23 cellular contexts compared by ENCODE assay signal in genomic region chr1:156669794-156670193, GRCh38. TPM values are rescaled to one million over a fixed set of nuclear protein-coding genes. Genes with fewer than 3 reads are reported as not detected.
A peak's percentile ranks its signal among the peaks of the same experiment; 100 is the strongest.
DNase-seq lines count a peak whose midpoint lies in the region; ATAC-seq, FAIRE-seq and TF ChIP-seq lines count a peak whose summit lies in the region.
"Had no signal": no experiment of that assay in that cellular context is flagged by ENCODE, and none has a peak within 500 bp of the region (broad histone marks: within the 10 kb centered on the region; RNA-seq: fewer than 3 reads in every experiment).

No MANE protein-coding gene starts in this region.

- peaks cover 91% of the 10 kb centered on the region for H3K4me1 Mint-ChIP-seq in neural progenitor cell
- H3K4me1 Mint-ChIP-seq in T-helper 2 cell treated with Interferon-gamma antibody and Interleukin-4, amounts not matched to agents 5 μg/mL and 100 μg/mL, for 36 hours (ENCODE audit: low read depth), result no peaks in the 10 kb centered on the region

- H3K27ac Mint-ChIP-seq in neural progenitor cell, result peak overlapping the region; percentile 95
- no peak overlapping the region for H3K27ac Mint-ChIP-seq in T-helper 2 cell treated with Interferon-gamma antibody and Interleukin-4, amounts not matched to agents 5 μg/mL and 100 μg/mL, for 36 hours
- H3K27ac Mint-ChIP-seq: activated CD4-positive, alpha-beta T cell treated with anti-CD3 and anti-CD28 coated beads, Interleukin-2, amount 10 ng/mL, durations not matched to agents 7 days and 5 days; CD14-positive monocyte had no signal

- POLR2A ChIA-PET in HepG2 (lab: Yijun Ruan, JAX), result interaction anchor here (9.1 kb wide), 1 partner anchor 7 kb away, joined by 189 read pairs; no protein-coding TSS in a partner anchor

- TF ChIP-seq CTCF in HepG2 (CRISPR knock-in tag; IDR thresholded peaks at IDR 0.05) (no peak), right lobe of liver (IDR thresholded peaks at IDR 0.05) (no peak), gastroesophageal sphincter (IDR thresholded peaks at IDR 0.05) (no peak), neural progenitor cell (IDR thresholded peaks at IDR 0.05) (no peak), vagina (IDR thresholded peaks at IDR 0.05) (no peak)

- intact Hi-C loops in HepG2 (cut with micrococcal nuclease; ENCODE audit: unreplicated experiment) (loop anchor here (10.0 kb wide), 1 partner anchor 55 kb away; the partner anchor contains the start of genes ISG20L2 and METTL25B), right lobe of liver (cut with DNase I) (loop anchor here in 1 of 2 donors (10.0 kb wide), 1 partner anchor 45 kb away; no protein-coding TSS in a partner anchor), vagina (cut with DNase I) (loop anchor here (5.0 kb wide), 1 partner anchor 47 kb away; no protein-coding TSS in a partner anchor)

- ATAC-seq in HepG2 (no peak), right lobe of liver (no peak), gastroesophageal sphincter (no peak), GM19463 (IDR thresholded peaks at IDR 0.05; ENCODE audit: unreplicated experiment) (no peak)
- ATAC-seq: left lobe of liver, sciatic nerve had no signal

- in situ Hi-C loops in HepG2 (cut with HindIII; ENCODE audit: extremely low pct_ligation_motif_present, low pct_unique_long_range_greater_than_20kb), result no loop called here

- H3K9ac ChIP-seq in HepG2 (ENCODE audit: insufficient read depth, low read depth, low read length) (no peak overlapping the region), neural progenitor cell (no peak overlapping the region)

- CTCF ChIA-PET in HepG2 (lab: Yijun Ruan, JAX; ENCODE audit: low intra/inter-chr PET ratio, low total read pairs), result no interaction called here

- peak overlapping the region; percentile 76 for H3K4me3 Mint-ChIP-seq in neural progenitor cell
- H3K4me3 Mint-ChIP-seq in T-helper 2 cell treated with Interferon-gamma antibody and Interleukin-4, amounts not matched to agents 5 μg/mL and 100 μg/mL, for 36 hours, result no peak overlapping the region
- H3K4me3 Mint-ChIP-seq: activated CD4-positive, alpha-beta T cell treated with anti-CD3 and anti-CD28 coated beads, Interleukin-2, amount 10 ng/mL, durations not matched to agents 7 days and 5 days; T-helper 1 cell treated with Interleukin-12 subunit alpha and Interleukin-12 subunit beta and Interleukin-4 antibody, amounts not matched to agents 30 μg/mL and 1 μg/mL, for 36 hours had no signal

- no TSS peak for BruUV-seq in HepG2 (replicated peaks; lab: Mats Ljungman, UMichigan)

- no peak for FAIRE-seq in HepG2 (lab: Jason Lieb, UNC)

- no peak overlapping the region for H3K4me3 ChIP-seq in HepG2 (replicated peaks in 1 of 3; ENCODE audit: insufficient read depth in 1 of 3, low read depth in 2 of 3, low read length in 3 of 3)
- no peak overlapping the region for H3K4me3 ChIP-seq in right lobe of liver
- no peak overlapping the region for H3K4me3 ChIP-seq in gastroesophageal sphincter
- no peak overlapping the region for H3K4me3 ChIP-seq in neural progenitor cell
- H3K4me3 ChIP-seq in vagina, result no peak overlapping the region
- H3K4me3 ChIP-seq: SJSA1, testis had no signal

- peaks cover 90% of the 10 kb centered on the region for H3F3A ChIP-seq in neural progenitor cell (ENCODE audit: low read depth)

- H4K20me1 ChIP-seq in HepG2 (ENCODE audit: insufficient read depth, low read length) (no peaks in the 10 kb centered on the region), neural progenitor cell (ENCODE audit: low read depth) (peaks cover 72% of the 10 kb centered on the region)

- no peak for TF ChIP-seq RAD21 in HepG2 (CRISPR knock-in tag; IDR thresholded peaks at IDR 0.05)

- peaks cover 35% of the 10 kb centered on the region for H3K27me3 Mint-ChIP-seq in neural progenitor cell (ENCODE audit: insufficient read depth, low read depth)
- peaks cover 42% of the 10 kb centered on the region for H3K27me3 Mint-ChIP-seq in T-helper 2 cell treated with Interferon-gamma antibody and Interleukin-4, amounts not matched to agents 5 μg/mL and 100 μg/mL, for 36 hours (ENCODE audit: low read depth)

- peaks cover 60% of the 10 kb centered on the region for H3K4me1 ChIP-seq in HepG2 (ENCODE audit: insufficient read depth, low read length)
- no peaks in the 10 kb centered on the region for H3K4me1 ChIP-seq in right lobe of liver
- peaks cover 0 to 81% (median 50%) of the 10 kb centered on the region in 3 donors for H3K4me1 ChIP-seq in gastroesophageal sphincter
- H3K4me1 ChIP-seq in neural progenitor cell, result peaks cover 73% of the 10 kb centered on the region
- peaks cover 49% of the 10 kb centered on the region for H3K4me1 ChIP-seq in vagina

- H3K27ac ChIP-seq in HepG2 (ENCODE audit: extremely low read length, insufficient read depth, low read length), result no peak overlapping the region
- H3K27ac ChIP-seq in right lobe of liver, result no peak overlapping the region
- peak overlapping the region in 3 of 4 donors; percentile 81 to 87 (median 84) for H3K27ac ChIP-seq in gastroesophageal sphincter
- H3K27ac ChIP-seq in neural progenitor cell, result peak overlapping the region; percentile 62
- H3K27ac ChIP-seq in vagina, result peak overlapping the region; percentile 85
- H3K27ac ChIP-seq: SJSA1 had no signal

- peaks cover 4% of the 10 kb centered on the region for H3K9me3 Mint-ChIP-seq in neural progenitor cell
- no peaks in the 10 kb centered on the region for H3K9me3 Mint-ChIP-seq in T-helper 2 cell treated with Interferon-gamma antibody and Interleukin-4, amounts not matched to agents 5 μg/mL and 100 μg/mL, for 36 hours
- H3K9me3 Mint-ChIP-seq: activated CD4-positive, alpha-beta T cell treated with anti-CD3 and anti-CD28 coated beads, Interleukin-2, amount 10 ng/mL, durations not matched to agents 7 days and 5 days; T-helper 1 cell treated with Interleukin-12 subunit alpha and Interleukin-12 subunit beta and Interleukin-4 antibody, amounts not matched to agents 30 μg/mL and 1 μg/mL, for 36 hours had no signal

- H3K36me3 Mint-ChIP-seq in neural progenitor cell, result peaks cover 29% of the 10 kb centered on the region
- H3K36me3 Mint-ChIP-seq in T-helper 2 cell treated with Interferon-gamma antibody and Interleukin-4, amounts not matched to agents 5 μg/mL and 100 μg/mL, for 36 hours (ENCODE audit: low read depth), result no peaks in the 10 kb centered on the region
- H3K36me3 Mint-ChIP-seq: CD14-positive monocyte had no signal

- no peak overlapping the region for H2AFZ ChIP-seq in HepG2 (ENCODE audit: low read length)
- H2AFZ ChIP-seq in neural progenitor cell (replicated peaks), result no peak overlapping the region

- TF ChIP-seq EP300 in HepG2 (IDR thresholded peaks at IDR 0.05; ENCODE audit: low read depth in 2 of 2, low read length in 2 of 2), result no peak
- no peak for TF ChIP-seq EP300 in HepG2 (CRISPR knock-in tag; IDR thresholded peaks at IDR 0.05; ENCODE audit: borderline replicate concordance)
- TF ChIP-seq EP300 in gastroesophageal sphincter (IDR thresholded peaks at IDR 0.05), result no peak

- no peak for TF ChIP-seq POLR2A in HepG2 (IDR thresholded peaks at IDR 0.05; ENCODE audit: insufficient read depth in 1 of 2, low read depth in 2 of 2, low read length in 2 of 2)
- no peak for TF ChIP-seq POLR2A in right lobe of liver (IDR thresholded peaks at IDR 0.05)
- TF ChIP-seq POLR2A in gastroesophageal sphincter (IDR thresholded peaks at IDR 0.05), result no peak
- TF ChIP-seq POLR2A in vagina (IDR thresholded peaks at IDR 0.05), result no peak

- DNase-seq in HepG2 (ENCODE audit: low spot score) (no peak), right lobe of liver (no peak), neural progenitor cell (ENCODE audit: low spot score) (no peak), vagina (ENCODE audit: extremely low spot score in 2 of 2) (no peak), putamen (ENCODE audit: low spot score) (no peak)
- DNase-seq in T-helper 2 cell treated with Interferon-gamma antibody and Interleukin-4, amounts not matched to agents 5 μg/mL and 100 μg/mL, for 36 hours (ENCODE audit: low spot score), result no peak
- DNase-seq: activated CD4-positive, alpha-beta T cell treated with anti-CD3 and anti-CD28 coated beads, Interleukin-2, amount 10 ng/mL, durations not matched to agents 7 days and 5 days; activated CD8-positive, alpha-beta memory T cell treated with anti-CD3 and anti-CD28 coated beads, Interleukin-2, amount 50 U/mL, for 48 hours; activated effector memory CD4-positive, alpha-beta T cell treated with anti-CD3 and anti-CD28 coated beads, Interleukin-2, amount 50 U/mL, for 16 hours; caudate nucleus; MV-4-11; NCI-H187 treated with DMSO at 0.1 percent for 48 hours; NCI-H226; testis had no signal

- H3K4me2 ChIP-seq in HepG2 (ENCODE audit: low read depth, low read length) (no peak overlapping the region), neural progenitor cell (no peak overlapping the region)

- H3K27me3 ChIP-seq in HepG2 (ENCODE audit: control insufficient read depth in 1 of 2, insufficient read depth in 2 of 2, low read length in 2 of 2) (no peaks in the 10 kb centered on the region), right lobe of liver (no peaks in the 10 kb centered on the region), gastroesophageal sphincter (peaks cover 4% of the 10 kb centered on the region), neural progenitor cell (no peaks in the 10 kb centered on the region), vagina (no peaks in the 10 kb centered on the region)
- H3K27me3 ChIP-seq: SJSA1, testis had no signal

- H3K36me3 ChIP-seq in HepG2 (replicated peaks in 1 of 2; ENCODE audit: control insufficient read depth in 1 of 2, insufficient read depth in 2 of 2, low read length in 2 of 2) (no peaks in the 10 kb centered on the region), right lobe of liver (no peaks in the 10 kb centered on the region), gastroesophageal sphincter (peaks cover 0 to 21% of the 10 kb centered on the region in 2 donors), neural progenitor cell (peaks cover 18% of the 10 kb centered on the region), vagina (no peaks in the 10 kb centered on the region)

- 36% methylated on average over 4 of the region's 5 CpGs for WGBS in HepG2 (ENCODE audit: low lambda C conversion rate)
- 63% methylated on average over 4 of the region's 5 CpGs for WGBS in right lobe of liver (ENCODE audit: insufficient coverage, low coverage, low lambda C conversion rate, missing lambda C conversion rate)
- 36 to 62% methylated on average over 2 to 3 of the region's 5 CpGs for WGBS in gastroesophageal sphincter (ENCODE audit: low coverage in 1 of 2), 2 donors

- H3K9me3 ChIP-seq in HepG2 (ENCODE audit: low read length) (no peaks in the 10 kb centered on the region), right lobe of liver (no peaks in the 10 kb centered on the region), gastroesophageal sphincter (no peaks in the 10 kb centered on the region), neural progenitor cell (ENCODE audit: low read depth) (no peaks in the 10 kb centered on the region), vagina (no peaks in the 10 kb centered on the region)
- H3K9me3 ChIP-seq: SJSA1, testis had no signal

- H3K79me2 ChIP-seq in HepG2 (ENCODE audit: insufficient read depth, low read length) (no peaks in the 10 kb centered on the region), neural progenitor cell (ENCODE audit: low read depth) (peaks cover 36% of the 10 kb centered on the region)

RNA-seq across cellular contexts. Expression of gene NES, which starts 7.4 kb away (rescaled TPM):
- 12.7 and 16.6 TPM in 2 replicates for total RNA-seq in HepG2 (2016; rRNA removed; fragmentation: Illumina TruSeq; extraction: Trizol)
- total RNA-seq in HepG2 (2016; cell fraction: cytosol; rRNA removed; fragmentation: Illumina TruSeq; extraction: Trizol; ENCODE audit: low read depth), result 0.30 and 0.53 TPM in 2 replicates
- 9.1 and 18.2 TPM in 2 replicates for total RNA-seq in HepG2 (2016; cell fraction: insoluble cytoplasmic fraction; rRNA removed; fragmentation: Illumina TruSeq; extraction: Trizol)
- 1.4 and 1.5 TPM in 2 replicates for total RNA-seq in HepG2 (2016; cell fraction: membrane; rRNA removed; fragmentation: Illumina TruSeq; extraction: Trizol)
- total RNA-seq in HepG2 (2016; cell fraction: nucleus; rRNA removed; fragmentation: Illumina TruSeq; extraction: Trizol), result 11.7 and 13.1 TPM in 2 replicates
- polyA plus RNA-seq in HepG2 (2011; rRNA removed), result 1.7 and 2.5 TPM in 2 replicates
- polyA plus RNA-seq in HepG2 (2011; cell fraction: cytosol; rRNA removed), result 1.1 and 1.2 TPM in 2 replicates
- polyA plus RNA-seq in HepG2 (2011; cell fraction: nucleus; rRNA removed), result 9.3 and 9.7 TPM in 2 replicates
- polyA plus RNA-seq in HepG2 (2012), result 3.5 and 3.6 TPM in 2 replicates
- polyA plus RNA-seq in HepG2 (2016; cell fraction: cytosol; fragmentation: Illumina TruSeq; extraction: Trizol; ENCODE audit: low read depth), result 0.32 and 0.38 TPM in 2 replicates
- 8.6 and 10.8 TPM in 2 replicates for polyA plus RNA-seq in HepG2 (2016; cell fraction: insoluble cytoplasmic fraction; fragmentation: Illumina TruSeq; extraction: Trizol; ENCODE audit: low read depth)
- polyA plus RNA-seq in HepG2 (2016; cell fraction: membrane; fragmentation: Illumina TruSeq; extraction: Trizol; ENCODE audit: low read depth), result 0.46 and 0.93 TPM in 2 replicates
- polyA plus RNA-seq in HepG2 (2016; cell fraction: nucleus; fragmentation: Illumina TruSeq; extraction: Trizol; ENCODE audit: insufficient read depth, low read depth), result 27.3 and 27.7 TPM in 2 replicates
- polyA minus RNA-seq in HepG2 (2011; rRNA and poly(A)+ RNA removed; ENCODE audit: low replicate concordance), result 0.91 and 2.7 TPM in 2 replicates
- 2.4 and 2.5 TPM in 2 replicates for polyA minus RNA-seq in HepG2 (2011; cell fraction: cytosol; rRNA and poly(A)+ RNA removed)
- 1.5 and 1.7 TPM in 2 replicates for polyA minus RNA-seq in HepG2 (2011; cell fraction: nucleus; rRNA and poly(A)+ RNA removed)
- 1 to 10 TPM; 1.1 to 7.5 (median 2.6) TPM for total RNA-seq in right lobe of liver
- total RNA-seq in gastroesophageal sphincter, result 10 to 100 TPM; 13.9 to 34.3 (median 23.9) TPM
- 83.8 and 219 TPM in 2 replicates for total RNA-seq in neural progenitor cell (ENCODE audit: low replicate concordance)
- total RNA-seq in vagina, result 16.0 TPM
- total RNA-seq: activated CD4-positive, alpha-beta T cell treated with anti-CD3 and anti-CD28 coated beads, Interleukin-2, amount 10 ng/mL, durations not matched to agents 7 days and 5 days had no signal
- polyA plus RNA-seq: CD14-positive monocyte had no signal

RNA-seq across cellular contexts. Expression of gene BCAN, which starts 27.9 kb away (rescaled TPM):
- total RNA-seq in HepG2 (2016; rRNA removed; fragmentation: Illumina TruSeq; extraction: Trizol), result not detected in 2 replicates
- not detected in 2 replicates for total RNA-seq in HepG2 (2016; cell fraction: cytosol; rRNA removed; fragmentation: Illumina TruSeq; extraction: Trizol; ENCODE audit: low read depth)
- total RNA-seq in HepG2 (2016; cell fraction: insoluble cytoplasmic fraction; rRNA removed; fragmentation: Illumina TruSeq; extraction: Trizol), result not detected in 2 replicates
- total RNA-seq in HepG2 (2016; cell fraction: membrane; rRNA removed; fragmentation: Illumina TruSeq; extraction: Trizol), result not detected in 2 replicates
- not detected in 2 replicates for total RNA-seq in HepG2 (2016; cell fraction: nucleus; rRNA removed; fragmentation: Illumina TruSeq; extraction: Trizol)
- not detected in 2 replicates for polyA plus RNA-seq in HepG2 (2011; rRNA removed)
- not detected in 2 replicates for polyA plus RNA-seq in HepG2 (2011; cell fraction: cytosol; rRNA removed)
- 0.24 TPM in 1 of 2 replicates, not detected in the other for polyA plus RNA-seq in HepG2 (2011; cell fraction: nucleus; rRNA removed)
- 0.21 TPM in 2 replicates for polyA plus RNA-seq in HepG2 (2012)
- not detected in 2 replicates for polyA plus RNA-seq in HepG2 (2016; cell fraction: cytosol; fragmentation: Illumina TruSeq; extraction: Trizol; ENCODE audit: low read depth)
- polyA plus RNA-seq in HepG2 (2016; cell fraction: insoluble cytoplasmic fraction; fragmentation: Illumina TruSeq; extraction: Trizol; ENCODE audit: low read depth), result not detected in 2 replicates
- not detected in 2 replicates for polyA plus RNA-seq in HepG2 (2016; cell fraction: membrane; fragmentation: Illumina TruSeq; extraction: Trizol; ENCODE audit: low read depth)
- not detected in 2 replicates for polyA plus RNA-seq in HepG2 (2016; cell fraction: nucleus; fragmentation: Illumina TruSeq; extraction: Trizol; ENCODE audit: insufficient read depth, low read depth)
- not detected in 2 replicates for polyA minus RNA-seq in HepG2 (2011; rRNA and poly(A)+ RNA removed; ENCODE audit: low replicate concordance)
- not detected in 2 replicates for polyA minus RNA-seq in HepG2 (2011; cell fraction: cytosol; rRNA and poly(A)+ RNA removed)
- not detected in 2 replicates for polyA minus RNA-seq in HepG2 (2011; cell fraction: nucleus; rRNA and poly(A)+ RNA removed)
- total RNA-seq in right lobe of liver, result not detected
- 1 to 10 TPM in 2 of 4 donors, under 1 TPM in 1, not detected in 1; 0.50 to 5.0 (median 1.9) TPM for total RNA-seq in gastroesophageal sphincter
- total RNA-seq in neural progenitor cell (ENCODE audit: low replicate concordance), result 0.46 TPM in 1 of 2 replicates, not detected in the other
- 2.0 TPM for total RNA-seq in vagina
- total RNA-seq: activated CD4-positive, alpha-beta T cell treated with anti-CD3 and anti-CD28 coated beads, Interleukin-2, amount 10 ng/mL, durations not matched to agents 7 days and 5 days; dermis microvascular lymphatic vessel endothelial cell; left lobe of liver; omental fat pad; SJSA1 had no signal
- polyA plus RNA-seq: CD14-positive monocyte had no signal

RNA-seq across cellular contexts. Expression of gene CRABP2, which starts 35.6 kb away (rescaled TPM):
- total RNA-seq in HepG2 (2016; rRNA removed; fragmentation: Illumina TruSeq; extraction: Trizol) (0.21 and 0.60 TPM in 2 replicates), right lobe of liver (under 1 TPM in 1 of 6 experiments, not detected in 5; 0.24 TPM), gastroesophageal sphincter (10 to 100 TPM in 1 of 4 donors, 1 to 10 TPM in 2, under 1 TPM in 1; 0.54 to 36.7 (median 6.0) TPM), neural progenitor cell (ENCODE audit: low replicate concordance) (110 and 156 TPM in 2 replicates), vagina (97.7 TPM)
- total RNA-seq in HepG2 (2016; cell fraction: cytosol; rRNA removed; fragmentation: Illumina TruSeq; extraction: Trizol; ENCODE audit: low read depth), result not detected in 2 replicates
- 0.28 TPM in 1 of 2 replicates, not detected in the other for total RNA-seq in HepG2 (2016; cell fraction: insoluble cytoplasmic fraction; rRNA removed; fragmentation: Illumina TruSeq; extraction: Trizol)
- not detected in 2 replicates for total RNA-seq in HepG2 (2016; cell fraction: membrane; rRNA removed; fragmentation: Illumina TruSeq; extraction: Trizol)
- total RNA-seq in HepG2 (2016; cell fraction: nucleus; rRNA removed; fragmentation: Illumina TruSeq; extraction: Trizol), result not detected in 2 replicates
- polyA plus RNA-seq in HepG2 (2011; rRNA removed), result 0.37 and 0.40 TPM in 2 replicates
- 0.14 and 0.16 TPM in 2 replicates for polyA plus RNA-seq in HepG2 (2011; cell fraction: cytosol; rRNA removed)
- 0.50 and 0.85 TPM in 2 replicates for polyA plus RNA-seq in HepG2 (2011; cell fraction: nucleus; rRNA removed)
- polyA plus RNA-seq in HepG2 (2012), result 1.3 TPM in 1 of 2 replicates, not detected in the other
- 0.24 TPM in 1 of 2 replicates, not detected in the other for polyA plus RNA-seq in HepG2 (2016; cell fraction: cytosol; fragmentation: Illumina TruSeq; extraction: Trizol; ENCODE audit: low read depth)
- polyA plus RNA-seq in HepG2 (2016; cell fraction: insoluble cytoplasmic fraction; fragmentation: Illumina TruSeq; extraction: Trizol; ENCODE audit: low read depth), result 0.57 and 0.99 TPM in 2 replicates
- polyA plus RNA-seq in HepG2 (2016; cell fraction: membrane; fragmentation: Illumina TruSeq; extraction: Trizol; ENCODE audit: low read depth), result not detected in 2 replicates
- 0.51 and 1.8 TPM in 2 replicates for polyA plus RNA-seq in HepG2 (2016; cell fraction: nucleus; fragmentation: Illumina TruSeq; extraction: Trizol; ENCODE audit: insufficient read depth, low read depth)
- polyA minus RNA-seq in HepG2 (2011; rRNA and poly(A)+ RNA removed; ENCODE audit: low replicate concordance), result 1.2 TPM in 1 of 2 replicates, not detected in the other
- polyA minus RNA-seq in HepG2 (2011; cell fraction: cytosol; rRNA and poly(A)+ RNA removed), result not detected in 2 replicates
- polyA minus RNA-seq in HepG2 (2011; cell fraction: nucleus; rRNA and poly(A)+ RNA removed), result not detected in 2 replicates
- total RNA-seq: dermis microvascular lymphatic vessel endothelial cell had no signal

RNA-seq across cellular contexts. Expression of gene HAPLN2, which starts 50.6 kb away (rescaled TPM):
- total RNA-seq in HepG2 (2016; rRNA removed; fragmentation: Illumina TruSeq; extraction: Trizol), result not detected in 2 replicates
- not detected in 2 replicates for total RNA-seq in HepG2 (2016; cell fraction: cytosol; rRNA removed; fragmentation: Illumina TruSeq; extraction: Trizol; ENCODE audit: low read depth)
- total RNA-seq in HepG2 (2016; cell fraction: insoluble cytoplasmic fraction; rRNA removed; fragmentation: Illumina TruSeq; extraction: Trizol), result not detected in 2 replicates
- not detected in 2 replicates for total RNA-seq in HepG2 (2016; cell fraction: membrane; rRNA removed; fragmentation: Illumina TruSeq; extraction: Trizol)
- not detected in 2 replicates for total RNA-seq in HepG2 (2016; cell fraction: nucleus; rRNA removed; fragmentation: Illumina TruSeq; extraction: Trizol)
- 0.09 TPM in 1 of 2 replicates, not detected in the other for polyA plus RNA-seq in HepG2 (2011; rRNA removed)
- polyA plus RNA-seq in HepG2 (2011; cell fraction: cytosol; rRNA removed), result not detected in 2 replicates
- 0.40 and 0.62 TPM in 2 replicates for polyA plus RNA-seq in HepG2 (2011; cell fraction: nucleus; rRNA removed)
- 0.19 TPM in 1 of 2 replicates, not detected in the other for polyA plus RNA-seq in HepG2 (2012)
- not detected in 2 replicates for polyA plus RNA-seq in HepG2 (2016; cell fraction: cytosol; fragmentation: Illumina TruSeq; extraction: Trizol; ENCODE audit: low read depth)
- polyA plus RNA-seq in HepG2 (2016; cell fraction: insoluble cytoplasmic fraction; fragmentation: Illumina TruSeq; extraction: Trizol; ENCODE audit: low read depth), result not detected in 2 replicates
- polyA plus RNA-seq in HepG2 (2016; cell fraction: membrane; fragmentation: Illumina TruSeq; extraction: Trizol; ENCODE audit: low read depth), result not detected in 2 replicates
- polyA plus RNA-seq in HepG2 (2016; cell fraction: nucleus; fragmentation: Illumina TruSeq; extraction: Trizol; ENCODE audit: insufficient read depth, low read depth), result not detected in 2 replicates
- not detected in 2 replicates for polyA minus RNA-seq in HepG2 (2011; rRNA and poly(A)+ RNA removed; ENCODE audit: low replicate concordance)
- not detected in 2 replicates for polyA minus RNA-seq in HepG2 (2011; cell fraction: cytosol; rRNA and poly(A)+ RNA removed)
- not detected in 2 replicates for polyA minus RNA-seq in HepG2 (2011; cell fraction: nucleus; rRNA and poly(A)+ RNA removed)
- not detected for total RNA-seq in right lobe of liver
- total RNA-seq in gastroesophageal sphincter, result 1 to 10 TPM in 2 of 4 donors, under 1 TPM in 2; 0.13 to 3.0 (median 1.2) TPM
- total RNA-seq in neural progenitor cell (ENCODE audit: low replicate concordance), result 0.65 TPM in 1 of 2 replicates, not detected in the other
- total RNA-seq in vagina, result not detected
- total RNA-seq: dermis microvascular lymphatic vessel endothelial cell, left lobe of liver, SJSA1 had no signal
- polyA plus RNA-seq: CD14-positive monocyte had no signal

RNA-seq across cellular contexts. Expression of gene METTL25B, which starts 58.5 kb away (rescaled TPM):
- 8.1 and 11.9 TPM in 2 replicates for total RNA-seq in HepG2 (2016; rRNA removed; fragmentation: Illumina TruSeq; extraction: Trizol)
- 4.8 and 7.1 TPM in 2 replicates for total RNA-seq in HepG2 (2016; cell fraction: cytosol; rRNA removed; fragmentation: Illumina TruSeq; extraction: Trizol; ENCODE audit: low read depth)
- total RNA-seq in HepG2 (2016; cell fraction: insoluble cytoplasmic fraction; rRNA removed; fragmentation: Illumina TruSeq; extraction: Trizol), result 8.7 and 14.6 TPM in 2 replicates
- total RNA-seq in HepG2 (2016; cell fraction: membrane; rRNA removed; fragmentation: Illumina TruSeq; extraction: Trizol), result 7.4 and 7.9 TPM in 2 replicates
- 8.7 and 16.4 TPM in 2 replicates for total RNA-seq in HepG2 (2016; cell fraction: nucleus; rRNA removed; fragmentation: Illumina TruSeq; extraction: Trizol)
- polyA plus RNA-seq in HepG2 (2011; rRNA removed), result 24.0 and 26.3 TPM in 2 replicates
- 15.1 and 18.0 TPM in 2 replicates for polyA plus RNA-seq in HepG2 (2011; cell fraction: cytosol; rRNA removed)
- polyA plus RNA-seq in HepG2 (2011; cell fraction: nucleus; rRNA removed), result 45.6 and 53.5 TPM in 2 replicates
- polyA plus RNA-seq in HepG2 (2012), result 18.4 and 20.2 TPM in 2 replicates
- 4.1 and 5.6 TPM in 2 replicates for polyA plus RNA-seq in HepG2 (2016; cell fraction: cytosol; fragmentation: Illumina TruSeq; extraction: Trizol; ENCODE audit: low read depth)
- polyA plus RNA-seq in HepG2 (2016; cell fraction: insoluble cytoplasmic fraction; fragmentation: Illumina TruSeq; extraction: Trizol; ENCODE audit: low read depth), result 7.1 and 9.1 TPM in 2 replicates
- polyA plus RNA-seq in HepG2 (2016; cell fraction: membrane; fragmentation: Illumina TruSeq; extraction: Trizol; ENCODE audit: low read depth), result 6.4 and 8.1 TPM in 2 replicates
- polyA plus RNA-seq in HepG2 (2016; cell fraction: nucleus; fragmentation: Illumina TruSeq; extraction: Trizol; ENCODE audit: insufficient read depth, low read depth), result 35.7 and 36.8 TPM in 2 replicates
- 28.4 and 53.9 TPM in 2 replicates for polyA minus RNA-seq in HepG2 (2011; rRNA and poly(A)+ RNA removed; ENCODE audit: low replicate concordance)
- 9.3 and 11.1 TPM in 2 replicates for polyA minus RNA-seq in HepG2 (2011; cell fraction: cytosol; rRNA and poly(A)+ RNA removed)
- 16.1 and 19.6 TPM in 2 replicates for polyA minus RNA-seq in HepG2 (2011; cell fraction: nucleus; rRNA and poly(A)+ RNA removed)
- 10 to 100 TPM; 11.6 to 25.7 (median 20.6) TPM for total RNA-seq in right lobe of liver
- 10 to 100 TPM in 3 of 4 donors, 1 to 10 TPM in 1; 8.4 to 29.0 (median 17.4) TPM for total RNA-seq in gastroesophageal sphincter
- 21.4 and 26.5 TPM in 2 replicates for total RNA-seq in neural progenitor cell (ENCODE audit: low replicate concordance)
- 17.7 TPM for total RNA-seq in vagina

Comparison
In these comparisons a context has a peak if more than half of its experiments do, and no peak if none do; other contexts are left out.
1. H3K27ac ChIP-seq: peak in gastroesophageal sphincter (3 of 4), neural progenitor cell (single experiment) and vagina (single experiment); none in HepG2 (single experiment) and right lobe of liver (0 of 3).